In the genomic region with DNA sequence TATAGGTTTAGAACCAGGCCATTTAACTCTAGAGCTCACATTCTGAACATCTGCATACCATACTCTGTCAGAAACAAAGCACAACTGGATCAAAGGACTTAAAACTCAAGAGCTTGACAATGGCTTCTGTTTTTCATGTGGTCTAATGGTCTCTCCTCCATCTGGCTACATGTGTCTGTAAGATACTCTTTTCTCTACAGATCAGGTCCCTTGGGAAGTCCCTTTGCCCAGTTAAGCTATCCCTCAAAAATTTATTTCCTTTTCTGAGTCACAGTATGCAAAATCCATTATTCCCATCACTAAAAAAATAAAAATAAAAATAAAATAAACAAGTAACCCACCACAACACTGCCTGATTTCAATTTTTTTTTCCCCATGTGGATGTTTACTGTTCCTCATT, we compare ENCODE assay signal across 23 cellular contexts.
"Had no signal": no experiment of that assay in that cellular context is flagged by ENCODE, and none has a peak within 500 bp of the region (broad histone marks: within the 10 kb centered on the region; RNA-seq: fewer than 3 reads in every experiment).

No MANE protein-coding gene starts in this region.

- H3K36me3 ChIP-seq: lower lobe of right lung, right lobe of liver, spleen, thoracic aorta, upper lobe of left lung had no signal

- H3K27ac ChIP-seq: hepatocyte, lower lobe of right lung, right lobe of liver, spleen, thoracic aorta, upper lobe of left lung had no signal

- H3K4me3 ChIP-seq: hepatocyte, lower lobe of right lung, right lobe of liver, spleen, thoracic aorta, upper lobe of left lung had no signal

- H3K4me1 ChIP-seq: lower lobe of right lung, right lobe of liver, spleen, upper lobe of left lung had no signal

- H3K9me3 ChIP-seq: lower lobe of right lung, right lobe of liver, spleen, thoracic aorta, upper lobe of left lung had no signal

- DNase-seq: activated CD4-positive, alpha-beta memory T cell treated with anti-CD3 and anti-CD28 coated beads for 36 hours; activated CD4-positive, alpha-beta T cell treated with anti-CD3 and anti-CD28 coated beads for 48 hours; activated CD4-positive, CD25-positive, alpha-beta regulatory T cell; activated effector memory CD4-positive, alpha-beta T cell treated with anti-CD3 and anti-CD28 coated beads, Interleukin-2, amount 50 U/mL, for 16 hours; aorta; central memory CD4-positive, alpha-beta T cell; dermis blood vessel endothelial cell; effector CD8-positive, alpha-beta T cell; foreskin melanocyte; immature natural killer cell; lower lobe of right lung; naive thymus-derived CD4-positive, alpha-beta T cell; occipital lobe; right lobe of liver; spleen; stimulated activated CD4-positive, alpha-beta T cell treated with anti-CD3 and anti-CD28 coated beads, Interleukin-4, amount 100 ng/mL, for 1 hour; stimulated activated naive CD4-positive, alpha-beta T cell; T1000; upper lobe of left lung had no signal

- ATAC-seq: esophagus mucosa; left lobe of liver; lower lobe of right lung; naive thymus-derived CD4-positive, alpha-beta T cell; right lobe of liver had no signal

- H3K27me3 ChIP-seq: hepatocyte, right lobe of liver, spleen, upper lobe of left lung had no signal
